Comparison of ENCODE assay signal across 14 cellular contexts in the genomic region with DNA sequence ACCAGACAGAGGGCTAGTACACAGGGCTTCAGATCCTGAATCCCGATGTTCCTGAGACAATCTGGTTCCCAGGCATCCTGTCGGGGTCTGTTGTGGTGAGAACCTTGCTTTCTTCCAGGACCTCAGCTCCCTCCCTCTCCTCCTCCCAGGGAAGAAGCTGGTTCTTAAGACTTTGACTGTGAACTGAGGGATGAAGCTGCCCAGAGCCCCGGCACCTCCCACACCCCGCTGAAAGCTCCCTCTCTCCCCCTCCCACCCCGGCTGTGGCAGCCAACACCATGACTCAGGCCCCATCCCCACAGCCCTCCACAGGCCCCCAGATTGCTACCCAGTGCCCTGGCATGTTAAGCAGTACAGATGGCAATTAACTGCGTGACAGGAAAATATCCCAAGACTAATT.
DNase-seq lines count a peak whose midpoint lies in the region; FAIRE-seq and TF ChIP-seq lines count a peak whose summit lies in the region.
"Had no signal": no experiment of that assay in that cellular context is flagged by ENCODE, and none has a peak within 500 bp of the region (broad histone marks: within the 10 kb centered on the region; RNA-seq: fewer than 3 reads in every experiment).

No MANE protein-coding gene starts in this region.

- no peaks in the 10 kb centered on the region for H3K79me2 ChIP-seq in mesendoderm (ENCODE audit: control insufficient read depth, insufficient read depth, low read length)
- H3K79me2 ChIP-seq in trophoblast cell (ENCODE audit: control insufficient read depth, insufficient read depth, low read length, poor library complexity), result no peaks in the 10 kb centered on the region

- H3K27ac ChIP-seq in mesendoderm (ENCODE audit: low read depth, low read length), result no peak overlapping the region
- no peak overlapping the region for H3K27ac ChIP-seq in trophoblast cell (ENCODE audit: low read depth, low read length)

- H3K9me3 ChIP-seq in trophoblast cell (ENCODE audit: insufficient read depth, low read depth, low read length), result peaks cover 2% of the 10 kb centered on the region

- no peak overlapping the region for H3K18ac ChIP-seq in mesendoderm (ENCODE audit: low read length)
- no peak overlapping the region for H3K18ac ChIP-seq in trophoblast cell (ENCODE audit: low read length)

- H3K4me2 ChIP-seq in mesendoderm (ENCODE audit: low read length), result no peak overlapping the region
- H3K4me2 ChIP-seq in trophoblast cell (ENCODE audit: low read length), result no peak overlapping the region

- H3K4me3 Mint-ChIP-seq in activated T-helper 2 cell treated with anti-CD3 and anti-CD28 coated beads, Interferon-gamma antibody, Interleukin-2, Interleukin-4, amounts not matched to agents 10 μg/mL and 5 μg/mL and 100 μg/mL, durations not matched to agents 14 hours and 24 hours and 36 hours (ENCODE audit: low read depth), result no peak overlapping the region
- H3K4me3 Mint-ChIP-seq: activated CD4-positive, alpha-beta T cell treated with anti-CD3 and anti-CD28 coated beads, Interleukin-2, amount 10 ng/mL, durations not matched to agents 7 days and 5 days; activated T-helper 17 cell treated with anti-CD3 and anti-CD28 coated beads, Interleukin-2, amount 50 U/mL, for 72 hours; immature natural killer cell had no signal

- no peak for TF ChIP-seq CTCF in NB4 (IDR thresholded peaks at IDR 0.05; ENCODE audit: low read depth, low read length)

- H3K27me3 Mint-ChIP-seq in activated T-helper 2 cell treated with anti-CD3 and anti-CD28 coated beads, Interferon-gamma antibody, Interleukin-2, Interleukin-4, amounts not matched to agents 10 μg/mL and 5 μg/mL and 100 μg/mL, durations not matched to agents 14 hours and 24 hours and 36 hours (ENCODE audit: low read depth), result peaks cover 1% of the 10 kb centered on the region
- H3K27me3 Mint-ChIP-seq: activated CD4-positive, alpha-beta T cell treated with anti-CD3 and anti-CD28 coated beads, Interleukin-2, amount 10 ng/mL, durations not matched to agents 7 days and 5 days; activated T-helper 17 cell treated with anti-CD3 and anti-CD28 coated beads, Interleukin-2, amount 50 U/mL, for 72 hours had no signal

- no peak overlapping the region for H2BK120ac ChIP-seq in mesendoderm (ENCODE audit: low read depth, low read length)
- H2BK120ac ChIP-seq in trophoblast cell (ENCODE audit: insufficient read depth, low read length, poor library complexity), result no peak overlapping the region

- DNase-seq in NB4 (ENCODE audit: low read depth), result peak; percentile 32
- DNase-seq in activated T-helper 2 cell treated with anti-CD3 and anti-CD28 coated beads, Interferon-gamma antibody, Interleukin-2, Interleukin-4, amounts not matched to agents 10 μg/mL and 5 μg/mL and 100 μg/mL, durations not matched to agents 14 hours and 24 hours and 36 hours (ENCODE audit: low spot score), result peak; percentile 1
- peak; percentile 49 for DNase-seq in mesendoderm
- peak; percentile 47 for DNase-seq in urothelium cell line (ENCODE audit: low spot score)
- no peak for DNase-seq in trophoblast cell
- DNase-seq in erythroblast (lab: John Stamatoyannopoulos, UW), result no peak
- no peak for DNase-seq in T-helper 2 cell
- DNase-seq: activated CD4-positive, alpha-beta T cell treated with anti-CD3 and anti-CD28 coated beads, Interleukin-2, amount 10 ng/mL, durations not matched to agents 7 days and 5 days; GDM1; immature natural killer cell; NCI-H1105 treated with DMSO at 0.1 percent for 48 hours; stimulated activated naive CD4-positive, alpha-beta T cell had no signal

- H2BK12ac ChIP-seq in trophoblast cell (ENCODE audit: low read length), result no peak overlapping the region

- H3K4me3 ChIP-seq in NB4 (ENCODE audit: low read depth, low read length), result no peak overlapping the region
- H3K4me3 ChIP-seq in mesendoderm (ENCODE audit: low read length), result no peak overlapping the region
- H3K4me3 ChIP-seq in trophoblast cell (ENCODE audit: low read depth, low read length), result no peak overlapping the region
- H3K4me3 ChIP-seq: K562 had no signal

- H3K9me3 Mint-ChIP-seq in activated T-helper 2 cell treated with anti-CD3 and anti-CD28 coated beads, Interferon-gamma antibody, Interleukin-2, Interleukin-4, amounts not matched to agents 10 μg/mL and 5 μg/mL and 100 μg/mL, durations not matched to agents 14 hours and 24 hours and 36 hours, result no peaks in the 10 kb centered on the region
- H3K9me3 Mint-ChIP-seq: activated CD4-positive, alpha-beta T cell treated with anti-CD3 and anti-CD28 coated beads, Interleukin-2, amount 10 ng/mL, durations not matched to agents 7 days and 5 days; activated T-helper 17 cell treated with anti-CD3 and anti-CD28 coated beads, Interleukin-2, amount 50 U/mL, for 72 hours; immature natural killer cell had no signal

- no peak overlapping the region for H3K27ac Mint-ChIP-seq in activated T-helper 2 cell treated with anti-CD3 and anti-CD28 coated beads, Interferon-gamma antibody, Interleukin-2, Interleukin-4, amounts not matched to agents 10 μg/mL and 5 μg/mL and 100 μg/mL, durations not matched to agents 14 hours and 24 hours and 36 hours
- H3K27ac Mint-ChIP-seq: activated CD4-positive, alpha-beta T cell treated with anti-CD3 and anti-CD28 coated beads, Interleukin-2, amount 10 ng/mL, durations not matched to agents 7 days and 5 days; activated T-helper 17 cell treated with anti-CD3 and anti-CD28 coated beads, Interleukin-2, amount 50 U/mL, for 72 hours; immature natural killer cell had no signal

- H3K27me3 ChIP-seq in mesendoderm (ENCODE audit: insufficient read depth, low read length, poor library complexity) (no peaks in the 10 kb centered on the region), trophoblast cell (ENCODE audit: insufficient read depth, low read length) (no peaks in the 10 kb centered on the region)

- no CpG with 5 or more reads among the region's 6 CpGs for WGBS in mesendoderm (ENCODE audit: extremely low coverage, insufficient coverage, low lambda C conversion rate)
- no CpG with 5 or more reads among the region's 6 CpGs for WGBS in trophoblast cell (ENCODE audit: extremely low coverage, insufficient coverage, insufficient read length)

- H2AK5ac ChIP-seq in mesendoderm (ENCODE audit: low read length) (no peak overlapping the region), trophoblast cell (ENCODE audit: low read length) (no peak overlapping the region)

- intact Hi-C loops in activated T-helper 2 cell treated with anti-CD3 and anti-CD28 coated beads, Interferon-gamma antibody, Interleukin-2, Interleukin-4, amounts not matched to agents 10 μg/mL and 5 μg/mL and 100 μg/mL, durations not matched to agents 14 hours and 24 hours and 36 hours (cut with micrococcal nuclease), result no loop called here

- H3K79me1 ChIP-seq in mesendoderm (ENCODE audit: low read length) (no peaks in the 10 kb centered on the region), trophoblast cell (ENCODE audit: low read length) (peaks cover 4% of the 10 kb centered on the region)

- no peak for FAIRE-seq in urothelium cell line (lab: Jason Lieb, UNC)
- FAIRE-seq: K562 had no signal

- H2AFZ ChIP-seq in trophoblast cell (ENCODE audit: insufficient read depth, low read length, poor library complexity), result no peak overlapping the region

- H4K8ac ChIP-seq in mesendoderm (ENCODE audit: low read depth, low read length), result no peak overlapping the region
- H4K8ac ChIP-seq in trophoblast cell (ENCODE audit: low read depth, low read length), result no peak overlapping the region

- peak overlapping the region; percentile 36 for H3K56ac ChIP-seq in mesendoderm (ENCODE audit: low read length)

- H3K4me1 ChIP-seq in mesendoderm (ENCODE audit: control insufficient read depth, low read depth, low read length) (peaks cover 15% of the 10 kb centered on the region), trophoblast cell (ENCODE audit: control insufficient read depth in 1 of 2, insufficient read depth in 2 of 2, low read length in 2 of 2) (peaks cover 2 to 22% of the 10 kb centered on the region in 2 experiments)

- H3K14ac ChIP-seq in trophoblast cell (ENCODE audit: low read length), result no peak overlapping the region

- H2BK15ac ChIP-seq in mesendoderm (replicated peaks; ENCODE audit: low read depth), result no peak overlapping the region

- no peak overlapping the region for H4K5ac ChIP-seq in mesendoderm (ENCODE audit: low read length)

- no peak overlapping the region for H4K91ac ChIP-seq in trophoblast cell (ENCODE audit: low read depth, low read length)

- no peak overlapping the region for H4K12ac ChIP-seq in trophoblast cell (ENCODE audit: low read depth, low read length)

- no peak overlapping the region for H3K4ac ChIP-seq in mesendoderm (ENCODE audit: low read depth, low read length)
- H3K4ac ChIP-seq in trophoblast cell (ENCODE audit: low read depth, low read length), result no peak overlapping the region

- no peaks in the 10 kb centered on the region for H3K36me3 Mint-ChIP-seq in activated T-helper 2 cell treated with anti-CD3 and anti-CD28 coated beads, Interferon-gamma antibody, Interleukin-2, Interleukin-4, amounts not matched to agents 10 μg/mL and 5 μg/mL and 100 μg/mL, durations not matched to agents 14 hours and 24 hours and 36 hours (ENCODE audit: low read depth)
- H3K36me3 Mint-ChIP-seq: immature natural killer cell had no signal

- no peak for TF ChIP-seq POLR2A in NB4 (IDR thresholded peaks at IDR 0.05; ENCODE audit: extremely low read depth, insufficient read length)
- TF ChIP-seq POLR2A in erythroblast (IDR thresholded peaks at IDR 0.05; ENCODE audit: low read length), result no peak

- no peaks in the 10 kb centered on the region for H3K4me1 Mint-ChIP-seq in activated T-helper 2 cell treated with anti-CD3 and anti-CD28 coated beads, Interferon-gamma antibody, Interleukin-2, Interleukin-4, amounts not matched to agents 10 μg/mL and 5 μg/mL and 100 μg/mL, durations not matched to agents 14 hours and 24 hours and 36 hours (ENCODE audit: low read depth)
- H3K4me1 Mint-ChIP-seq: activated CD4-positive, alpha-beta T cell treated with anti-CD3 and anti-CD28 coated beads, Interleukin-2, amount 10 ng/mL, durations not matched to agents 7 days and 5 days; activated T-helper 17 cell treated with anti-CD3 and anti-CD28 coated beads, Interleukin-2, amount 50 U/mL, for 72 hours; immature natural killer cell had no signal

- H3K36me3 ChIP-seq in mesendoderm (ENCODE audit: control insufficient read depth, insufficient read depth, low read length) (no peaks in the 10 kb centered on the region), trophoblast cell (ENCODE audit: control insufficient read depth in 1 of 2, insufficient read depth in 2 of 2, low read length in 2 of 2) (no peaks in the 10 kb centered on the region)

- H2BK5ac ChIP-seq in mesendoderm (ENCODE audit: low read length) (no peak overlapping the region), trophoblast cell (ENCODE audit: low read depth, low read length, poor library complexity) (no peak overlapping the region)

- H3K9ac ChIP-seq in mesendoderm (ENCODE audit: low read length) (no peak overlapping the region), trophoblast cell (ENCODE audit: low read length) (no peak overlapping the region)

- H3K23ac ChIP-seq in mesendoderm (ENCODE audit: low read length), result no peak overlapping the region
- H3K23ac ChIP-seq in trophoblast cell (ENCODE audit: low read length), result no peak overlapping the region

Comparison
In these comparisons a context has a peak if more than half of its experiments do, and no peak if none do; other contexts are left out.
1. DNase-seq: peak in NB4 (single experiment), activated T-helper 2 cell treated with anti-CD3 and anti-CD28 coated beads, Interferon-gamma antibody, Interleukin-2, Interleukin-4, amounts not matched to agents 10 μg/mL and 5 μg/mL and 100 μg/mL, durations not matched to agents 14 hours and 24 hours and 36 hours (single experiment), mesendoderm (single experiment) and urothelium cell line (single experiment); none in trophoblast cell (0 of 2), erythroblast (0 of 2) and T-helper 2 cell (0 of 5).